ENCODE assay signal across 14 cellular contexts in the genomic region with DNA sequence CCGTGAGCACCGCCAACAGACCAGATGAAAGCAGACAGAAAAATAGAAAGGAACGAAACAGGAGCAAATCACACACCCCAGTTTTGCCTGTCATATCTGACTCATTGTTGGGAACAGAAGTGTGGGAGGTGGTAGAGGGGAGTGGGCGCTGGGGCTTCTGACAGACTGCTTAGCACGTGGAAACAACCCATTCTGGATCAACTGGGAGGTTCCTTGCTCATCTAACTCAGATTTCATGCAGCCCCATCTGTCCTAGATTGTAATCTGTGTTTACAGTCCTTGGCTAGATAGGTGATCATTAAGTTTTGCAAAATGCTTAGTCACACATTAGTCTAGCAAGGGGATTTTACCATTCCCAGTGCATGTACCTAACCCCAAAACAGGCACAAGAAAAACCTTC.
A peak's percentile ranks its signal among the peaks of the same experiment; 100 is the strongest.
DNase-seq lines count a peak whose midpoint lies in the region; ATAC-seq lines count a peak whose summit lies in the region.
"Had no signal": no experiment of that assay in that cellular context is flagged by ENCODE, and none has a peak within 500 bp of the region (broad histone marks: within the 10 kb centered on the region; RNA-seq: fewer than 3 reads in every experiment).

No MANE protein-coding gene starts in this region.

- DNase-seq in activated naive CD4-positive, alpha-beta T cell treated with anti-CD3 and anti-CD28 coated beads for 36 hours, result peak; percentile 5
- DNase-seq in activated naive CD4-positive, alpha-beta T cell (lab: John Stamatoyannopoulos, UW), result no peak
- DNase-seq in NCI-H2171 (lab: John Stamatoyannopoulos, UW) (peak; percentile 16), head of caudate nucleus (peak in 41 of 42 donors; percentile 18 to 89 (median 60)), foreskin melanocyte (no peak), pons (ENCODE audit: low spot score) (no peak)
- DNase-seq in stimulated activated CD4-positive, alpha-beta T cell treated with anti-CD3 and anti-CD28 coated beads, Interleukin-4, amount 100 ng/mL, for 24 hours, result peak; percentile 47
- DNase-seq: activated CD4-positive, CD25-positive, alpha-beta regulatory T cell treated with anti-CD3 and anti-CD28 coated beads, Interleukin-2, amount 50 U/mL, for 72 hours; DMS153; KBM-7; kidney glomerular epithelial cell; NCI-H1092 treated with DMSO at 0.1 percent for 48 hours; SHP77 had no signal

- H3K4me3 Mint-ChIP-seq in activated naive CD4-positive, alpha-beta T cell treated with anti-CD3 and anti-CD28 coated beads for 36 hours, result no peak overlapping the region

- intact Hi-C loops in activated naive CD4-positive, alpha-beta T cell treated with anti-CD3 and anti-CD28 coated beads for 36 hours (cut with micrococcal nuclease), result no loop called here
- intact Hi-C loops in head of caudate nucleus (cut with DNase I), result no loop called here

- H3K9me3 Mint-ChIP-seq in activated naive CD4-positive, alpha-beta T cell treated with anti-CD3 and anti-CD28 coated beads for 36 hours, result no peaks in the 10 kb centered on the region

- CTCF ChIA-PET in activated naive CD4-positive, alpha-beta T cell treated with anti-CD3 and anti-CD28 coated beads for 36 hours (lab: Charles Lee), result no interaction called here

- no peaks in the 10 kb centered on the region for H3K36me3 Mint-ChIP-seq in activated naive CD4-positive, alpha-beta T cell treated with anti-CD3 and anti-CD28 coated beads for 36 hours (ENCODE audit: low read depth)

- H3K4me1 Mint-ChIP-seq in activated naive CD4-positive, alpha-beta T cell treated with anti-CD3 and anti-CD28 coated beads for 36 hours (ENCODE audit: low read depth), result peaks cover 10% of the 10 kb centered on the region

- peaks cover 8% of the 10 kb centered on the region for H3K27me3 Mint-ChIP-seq in activated naive CD4-positive, alpha-beta T cell treated with anti-CD3 and anti-CD28 coated beads for 36 hours (ENCODE audit: low read depth)

- ATAC-seq in HG03280 (IDR thresholded peaks at IDR 0.05; ENCODE audit: unreplicated experiment), result no peak

- no peak overlapping the region for H3K27ac Mint-ChIP-seq in activated naive CD4-positive, alpha-beta T cell treated with anti-CD3 and anti-CD28 coated beads for 36 hours

Comparison
In these comparisons a context has a peak if more than half of its experiments do, and no peak if none do; other contexts are left out.
1. DNase-seq: peak in activated naive CD4-positive, alpha-beta T cell treated with anti-CD3 and anti-CD28 coated beads for 36 hours (single experiment), NCI-H2171 (single experiment), head of caudate nucleus (41 of 42) and stimulated activated CD4-positive, alpha-beta T cell treated with anti-CD3 and anti-CD28 coated beads, Interleukin-4, amount 100 ng/mL, for 24 hours (single experiment); none in activated naive CD4-positive, alpha-beta T cell (0 of 4), foreskin melanocyte (single experiment) and pons (single experiment).